12 cellular contexts compared by ENCODE assay signal in genomic region chr13:97986841-97987240, GRCh38. TPM values are rescaled to one million over a fixed set of nuclear protein-coding genes. Genes with fewer than 3 reads are reported as not detected.
A peak's percentile ranks its signal among the peaks of the same experiment; 100 is the strongest.
DNase-seq lines count a peak whose midpoint lies in the region; ATAC-seq and TF ChIP-seq lines count a peak whose summit lies in the region.
"Had no signal": no experiment of that assay in that cellular context is flagged by ENCODE, and none has a peak within 500 bp of the region (broad histone marks: within the 10 kb centered on the region; RNA-seq: fewer than 3 reads in every experiment).

No MANE protein-coding gene starts in this region.

- peaks cover 5% of the 10 kb centered on the region for H3K4me1 Mint-ChIP-seq in CD14-positive monocyte

- H3K27ac ChIP-seq in Peyer's patch: no peak overlapping the region
- H3K27ac ChIP-seq: right lobe of liver had no signal

- H3K9me3 Mint-ChIP-seq in CD14-positive monocyte: no peaks in the 10 kb centered on the region
- H3K9me3 Mint-ChIP-seq: activated CD4-positive, alpha-beta memory T cell treated with anti-CD3 and anti-CD28 coated beads for 36 hours had no signal

- ATAC-seq in GM19463 (IDR thresholded peaks at IDR 0.05; ENCODE audit: unreplicated experiment): peak; percentile 96
- ATAC-seq in HG03064 (IDR thresholded peaks at IDR 0.05; ENCODE audit: low read depth, unreplicated experiment): peak; percentile 80
- ATAC-seq: PC-3 had no signal

- intact Hi-C loops in CD14-positive monocyte (cut with micrococcal nuclease): no loop called here

- no peaks in the 10 kb centered on the region for H3K27me3 ChIP-seq in Peyer's patch
- H3K27me3 ChIP-seq: right lobe of liver had no signal

- no peaks in the 10 kb centered on the region for H3K27me3 Mint-ChIP-seq in CD14-positive monocyte (ENCODE audit: low read depth in 3 of 3)
- H3K27me3 Mint-ChIP-seq: activated CD4-positive, alpha-beta memory T cell treated with anti-CD3 and anti-CD28 coated beads for 36 hours had no signal

- TF ChIP-seq POLR2A in Peyer's patch (IDR thresholded peaks at IDR 0.05): no peak

- no peaks in the 10 kb centered on the region for H3K4me1 ChIP-seq in Peyer's patch
- H3K4me1 ChIP-seq: right lobe of liver had no signal

- no peak overlapping the region for H3K4me3 ChIP-seq in Peyer's patch
- H3K4me3 ChIP-seq: right lobe of liver had no signal

- peaks cover 0 to 69% (median 0%) of the 10 kb centered on the region in 3 donors for H3K36me3 ChIP-seq in Peyer's patch

- H3K36me3 Mint-ChIP-seq in CD14-positive monocyte: peaks cover 53 to 61% of the 10 kb centered on the region in 2 donors

- no peak overlapping the region for H3K4me3 Mint-ChIP-seq in CD14-positive monocyte
- H3K4me3 Mint-ChIP-seq: activated CD4-positive, alpha-beta memory T cell treated with anti-CD3 and anti-CD28 coated beads for 36 hours had no signal

- DNase-seq in CD14-positive monocyte (ENCODE audit: low spot score) (peak; percentile 76), Peyer's patch (peak in 2 of 3 donors; percentile 58 to 69), cerebellar nuclear complex (lab: John Stamatoyannopoulos, UW) (no peak), T-helper 2 cell (no peak), NCI-H1105 (lab: John Stamatoyannopoulos, UW) (no peak)
- no peak for DNase-seq in effector CD4-positive, alpha-beta T cell
- DNase-seq: activated CD4-positive, alpha-beta memory T cell treated with anti-CD3 and anti-CD28 coated beads for 36 hours; IMR-90; PC-3; right lobe of liver had no signal

- H3K9me3 ChIP-seq in Peyer's patch: no peaks in the 10 kb centered on the region
- H3K9me3 ChIP-seq: right lobe of liver had no signal

- peak overlapping the region in 5 of 7 donors; percentile 30 to 74 (median 38) for H3K27ac Mint-ChIP-seq in CD14-positive monocyte
- H3K27ac Mint-ChIP-seq: activated CD4-positive, alpha-beta memory T cell treated with anti-CD3 and anti-CD28 coated beads for 36 hours had no signal

- TF ChIP-seq CTCF in CD14-positive monocyte (IDR thresholded peaks at IDR 0.05): no peak
- TF ChIP-seq CTCF in Peyer's patch (IDR thresholded peaks at IDR 0.05): no peak

RNA-seq across cellular contexts. Expression of gene IPO5, which starts 33.4 kb away (rescaled TPM):
- polyA plus RNA-seq in CD14-positive monocyte: 10 to 100 TPM; 17.5 to 20.7 TPM
- 100 to 1,000 TPM in 1 of 4 donors, 10 to 100 TPM in 3; 29.8 to 101 (median 42.1) TPM for total RNA-seq in Peyer's patch

Comparison
In these comparisons a context has a peak if more than half of its experiments do, and no peak if none do; other contexts are left out.
1. DNase-seq: peak in CD14-positive monocyte (single experiment) and Peyer's patch (2 of 3); none in cerebellar nuclear complex (0 of 2), T-helper 2 cell (0 of 5), effector CD4-positive, alpha-beta T cell (single experiment) and NCI-H1105 (single experiment).